Comparison of ENCODE assay signal across 8 cellular contexts in the genomic region with DNA sequence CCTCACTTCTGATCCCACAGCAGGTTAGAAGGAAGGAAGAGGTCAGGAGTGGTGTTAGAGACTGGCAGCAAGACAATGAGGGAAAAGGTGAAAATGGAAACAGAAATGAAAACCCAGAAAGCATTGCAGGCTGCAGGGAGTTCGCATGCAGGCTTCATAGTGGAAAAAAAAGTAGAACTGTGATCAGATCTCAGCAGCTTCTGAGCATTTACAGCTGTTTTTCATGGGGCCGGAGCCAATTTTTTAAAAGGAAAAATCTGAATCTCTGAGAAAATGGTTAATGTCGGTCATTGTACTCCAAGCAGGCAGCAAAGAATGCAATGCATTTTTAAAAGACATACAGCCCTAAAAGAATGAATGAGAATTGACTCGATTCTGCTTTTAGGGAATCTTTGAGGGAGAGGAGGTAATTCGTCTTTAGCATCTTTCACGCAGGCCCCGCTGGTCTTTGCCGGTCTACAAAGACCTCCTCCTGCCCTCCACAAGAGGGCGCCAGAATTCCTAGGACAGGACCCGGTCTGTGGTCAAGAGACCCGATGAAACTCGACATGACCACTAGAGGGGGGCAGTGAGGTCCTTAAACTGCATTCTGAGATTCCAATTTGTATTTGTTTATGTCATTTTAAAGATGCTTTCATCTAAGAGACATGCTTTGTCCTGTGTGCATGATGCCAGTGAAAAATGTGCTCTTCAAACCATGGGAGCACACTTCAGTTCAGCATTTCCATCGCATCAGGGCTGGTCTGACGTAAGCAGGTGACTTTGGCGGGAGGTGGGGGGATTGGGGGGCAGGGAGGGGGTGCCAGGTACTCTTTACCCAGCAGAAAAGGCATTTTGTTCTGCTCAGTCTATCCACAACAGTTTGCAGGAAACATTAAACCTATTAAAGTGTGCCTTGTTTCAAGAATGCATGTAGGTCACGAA. TPM values are rescaled to one million over a fixed set of nuclear protein-coding genes. Genes with fewer than 3 reads are reported as not detected.
DNase-seq lines count a peak whose midpoint lies in the region; ATAC-seq and TF ChIP-seq lines count a peak whose summit lies in the region.

No MANE protein-coding gene starts in this region.

- H3K27ac ChIP-seq in CD8-positive, alpha-beta T cell (ENCODE audit: low read depth, low read length): no peak overlapping the region

- no peaks in the 10 kb centered on the region for H3K27me3 ChIP-seq in CD8-positive, alpha-beta T cell (ENCODE audit: insufficient read depth, low read length)

- peaks cover 2% of the 10 kb centered on the region for H3K4me1 Mint-ChIP-seq in CD8-positive, alpha-beta T cell (ENCODE audit: low read depth)
- no peaks in the 10 kb centered on the region for H3K4me1 Mint-ChIP-seq in activated CD4-positive, alpha-beta memory T cell treated with anti-CD3 and anti-CD28 coated beads for 36 hours (ENCODE audit: low read depth)
- peaks cover 22% of the 10 kb centered on the region for H3K4me1 Mint-ChIP-seq in memory B cell

- no peaks in the 10 kb centered on the region for H3K36me3 ChIP-seq in CD8-positive, alpha-beta T cell (ENCODE audit: insufficient read depth, low read length)

- no peak overlapping the region for H3K4me3 Mint-ChIP-seq in CD8-positive, alpha-beta T cell
- no peak overlapping the region for H3K4me3 Mint-ChIP-seq in activated CD4-positive, alpha-beta memory T cell treated with anti-CD3 and anti-CD28 coated beads for 36 hours
- H3K4me3 Mint-ChIP-seq in memory B cell: peak overlapping the region; percentile 46

- no peak overlapping the region for H3K27ac Mint-ChIP-seq in CD8-positive, alpha-beta T cell
- no peak overlapping the region for H3K27ac Mint-ChIP-seq in activated CD4-positive, alpha-beta memory T cell treated with anti-CD3 and anti-CD28 coated beads for 36 hours
- H3K27ac Mint-ChIP-seq in memory B cell: no peak overlapping the region

- ATAC-seq in CD8-positive, alpha-beta T cell: peak; percentile 79
- peak; percentile 74 for ATAC-seq in GM19438 (IDR thresholded peaks at IDR 0.05; ENCODE audit: low read depth, unreplicated experiment)
- peak; percentile 89 for ATAC-seq in HG03521 (IDR thresholded peaks at IDR 0.05; ENCODE audit: unreplicated experiment)
- peak; percentile 99 for ATAC-seq in memory B cell (ENCODE audit: low read depth)

- H3K9me3 ChIP-seq in CD8-positive, alpha-beta T cell (ENCODE audit: low read length): no peaks in the 10 kb centered on the region

- intact Hi-C loops in CD8-positive, alpha-beta T cell (cut with DNase I, micrococcal nuclease): loop anchor here (1.0 kb wide), 3 partner anchors 196 to 443 kb away; a partner anchor contains a TSS
- intact Hi-C loops in activated CD4-positive, alpha-beta memory T cell treated with anti-CD3 and anti-CD28 coated beads for 36 hours (cut with micrococcal nuclease): loop anchor here (1.0 to 5.0 kb wide), 5 partner anchors 101 to 608 kb away; no protein-coding TSS in a partner anchor

- H3K4me1 ChIP-seq in CD8-positive, alpha-beta T cell (ENCODE audit: insufficient read depth, low read length): no peaks in the 10 kb centered on the region

- no peaks in the 10 kb centered on the region for H3K36me3 Mint-ChIP-seq in CD8-positive, alpha-beta T cell
- H3K36me3 Mint-ChIP-seq in activated CD4-positive, alpha-beta memory T cell treated with anti-CD3 and anti-CD28 coated beads for 36 hours: no peaks in the 10 kb centered on the region
- peaks cover 3% of the 10 kb centered on the region for H3K36me3 Mint-ChIP-seq in memory B cell

- POLR2A ChIA-PET in CD8-positive, alpha-beta T cell (lab: Charles Lee): no interaction called here
- POLR2A ChIA-PET in activated CD4-positive, alpha-beta memory T cell treated with anti-CD3 and anti-CD28 coated beads for 36 hours (lab: Charles Lee): no interaction called here

- TF ChIP-seq CTCF in CD8-positive, alpha-beta T cell (IDR thresholded peaks at IDR 0.05): peak; percentile 81

- CTCF ChIA-PET in CD8-positive, alpha-beta T cell (lab: Charles Lee): interaction anchor here (0.7 to 2.3 kb wide), 11 partner anchors 11 to 444 kb away, joined by 3 to 17 read pairs (median 4); no protein-coding TSS in a partner anchor
- CTCF ChIA-PET in activated CD4-positive, alpha-beta memory T cell treated with anti-CD3 and anti-CD28 coated beads for 36 hours (lab: Charles Lee): interaction anchor here (0.6 to 5.8 kb wide), 23 partner anchors 9 to 451 kb away, joined by 3 to 45 read pairs (median 3); a partner anchor contains a TSS

- H3K9me3 Mint-ChIP-seq in CD8-positive, alpha-beta T cell: no peaks in the 10 kb centered on the region
- H3K9me3 Mint-ChIP-seq in activated CD4-positive, alpha-beta memory T cell treated with anti-CD3 and anti-CD28 coated beads for 36 hours: peaks cover 6% of the 10 kb centered on the region
- peaks cover 8% of the 10 kb centered on the region for H3K9me3 Mint-ChIP-seq in memory B cell

- peaks cover 8% of the 10 kb centered on the region for H3K27me3 Mint-ChIP-seq in CD8-positive, alpha-beta T cell (ENCODE audit: low read depth)
- peaks cover 6% of the 10 kb centered on the region for H3K27me3 Mint-ChIP-seq in activated CD4-positive, alpha-beta memory T cell treated with anti-CD3 and anti-CD28 coated beads for 36 hours
- peaks cover 2% of the 10 kb centered on the region for H3K27me3 Mint-ChIP-seq in memory B cell

- DNase-seq in CD8-positive, alpha-beta T cell: peak; percentile 58 to 88 (median 67)
- DNase-seq in NCI-H748 (lab: John Stamatoyannopoulos, UW; ENCODE audit: unreplicated experiment): peak; percentile 90
- peak; percentile 87 for DNase-seq in activated CD4-positive, alpha-beta memory T cell treated with anti-CD3 and anti-CD28 coated beads for 36 hours
- DNase-seq in effector CD8-positive, alpha-beta T cell (lab: John Stamatoyannopoulos, UW): peak; percentile 77
- peak; percentile 88 to 91 for DNase-seq in memory B cell (ENCODE audit: low spot score in 2 of 2)
- peak; percentile 44 to 46 for DNase-seq in stimulated activated CD8-positive, alpha-beta memory T cell treated with anti-CD3 and anti-CD28 coated beads, Interleukin-15, amount 100 ng/mL, for 4 hours (ENCODE audit: low read depth in 2 of 2)

- no peak overlapping the region for H3K4me3 ChIP-seq in CD8-positive, alpha-beta T cell (ENCODE audit: low read depth, low read length)

RNA-seq across cellular contexts. Expression of a gene that starts 43.7 kb away (rescaled TPM):
- total RNA-seq in CD8-positive, alpha-beta T cell: not detected
- not detected for total RNA-seq in activated CD4-positive, alpha-beta memory T cell treated with anti-CD3 and anti-CD28 coated beads for 36 hours
